Comparison of ENCODE assay signal across 8 cellular contexts in genomic region chr4:174522183-174523002, GRCh38. TPM values are rescaled to one million over a fixed set of nuclear protein-coding genes. Genes with fewer than 3 reads are reported as not detected.
DNase-seq lines count a peak whose midpoint lies in the region; ATAC-seq and TF ChIP-seq lines count a peak whose summit lies in the region.

Gene HPGD (minus strand): TSS chr4:174522488. CDS start chr4:174522451, 37 bp downstream.

- H3K36me3 Mint-ChIP-seq in T-cell: no peaks in the 10 kb centered on the region
- no peaks in the 10 kb centered on the region for H3K36me3 Mint-ChIP-seq in activated naive CD8-positive, alpha-beta T cell treated with anti-CD3 and anti-CD28 coated beads, Interleukin-2, amount 50 U/mL, for 24 hours (ENCODE audit: low read depth)

- peak within 1 kb of the TSS; percentile 57 for H3K4me3 ChIP-seq in hepatocyte
- H3K4me3 ChIP-seq in skeletal muscle cell (ENCODE audit: low read depth, low read length): peak within 1 kb of the TSS; percentile 59

- peaks cover 8% of the 10 kb centered on the region for H3K4me1 ChIP-seq in hepatocyte (ENCODE audit: insufficient read depth)

- H3K27ac ChIP-seq in hepatocyte: peak within 1 kb of the TSS; percentile 65

- peaks cover 5 to 32% of the 10 kb centered on the region in 2 donors for H3K27me3 Mint-ChIP-seq in T-cell
- peaks cover 36% of the 10 kb centered on the region for H3K27me3 Mint-ChIP-seq in activated naive CD8-positive, alpha-beta T cell treated with anti-CD3 and anti-CD28 coated beads, Interleukin-2, amount 50 U/mL, for 24 hours

- peaks cover 6% of the 10 kb centered on the region for H3K79me2 ChIP-seq in hepatocyte

- CTCF ChIA-PET in T-cell (lab: Charles Lee): interaction anchor here (0.6 to 1.2 kb wide), 2 partner anchors 25 to 239 kb away, joined by 3 to 4 read pairs; partner anchors contain the start of gene CEP44 (in 1 of the 2)

- H3K36me3 ChIP-seq in hepatocyte (replicated peaks; ENCODE audit: insufficient read depth, low read depth): no peaks in the 10 kb centered on the region

- H3K9me2 ChIP-seq in hepatocyte (replicated peaks; ENCODE audit: insufficient read depth): no peaks in the 10 kb centered on the region

- no peaks in the 10 kb centered on the region for H4K20me1 ChIP-seq in hepatocyte (ENCODE audit: insufficient read depth, poor library complexity, severe bottlenecking)

- H3K9me3 ChIP-seq in hepatocyte (ENCODE audit: low read depth): no peaks in the 10 kb centered on the region

- peaks cover 30 to 43% (median 33%) of the 10 kb centered on the region in 3 donors for H3K4me1 Mint-ChIP-seq in T-cell
- peaks cover 20% of the 10 kb centered on the region for H3K4me1 Mint-ChIP-seq in activated naive CD8-positive, alpha-beta T cell treated with anti-CD3 and anti-CD28 coated beads, Interleukin-2, amount 50 U/mL, for 24 hours

- peak; percentile 5 for DNase-seq in Ammon's horn (ENCODE audit: low spot score)
- DNase-seq in T-cell: peak; percentile 36 to 85 (median 63)
- DNase-seq in activated naive CD8-positive, alpha-beta T cell treated with anti-CD3 and anti-CD28 coated beads, Interleukin-2, amount 50 U/mL, for 24 hours: peak; percentile 63
- DNase-seq in hepatocyte (ENCODE audit: low spot score): peak; percentile 86
- no peak for DNase-seq in skeletal muscle cell (ENCODE audit: low read depth)
- no peak for DNase-seq in pons (ENCODE audit: low spot score)

- peak within 1 kb of the TSS; percentile 73 to 75 for H3K27ac Mint-ChIP-seq in T-cell
- no peak within 1 kb of the TSS for H3K27ac Mint-ChIP-seq in activated naive CD8-positive, alpha-beta T cell treated with anti-CD3 and anti-CD28 coated beads, Interleukin-2, amount 50 U/mL, for 24 hours

- POLR2A ChIA-PET in T-cell (lab: Charles Lee): interaction anchor here in 1 of 2 donors (0.7 kb wide), 2 partner anchors 49 to 240 kb away, joined by 3 read pairs; no protein-coding TSS in a partner anchor

- peak within 1 kb of the TSS; percentile 81 to 88 (median 83) for H3K4me3 Mint-ChIP-seq in T-cell
- H3K4me3 Mint-ChIP-seq in activated naive CD8-positive, alpha-beta T cell treated with anti-CD3 and anti-CD28 coated beads, Interleukin-2, amount 50 U/mL, for 24 hours: peak within 1 kb of the TSS; percentile 81

- H3K9me3 Mint-ChIP-seq in T-cell: no peaks in the 10 kb centered on the region
- no peaks in the 10 kb centered on the region for H3K9me3 Mint-ChIP-seq in activated naive CD8-positive, alpha-beta T cell treated with anti-CD3 and anti-CD28 coated beads, Interleukin-2, amount 50 U/mL, for 24 hours

- ATAC-seq in GM19397 (IDR thresholded peaks at IDR 0.05; ENCODE audit: unreplicated experiment) (peak; percentile 72), HG03521 (IDR thresholded peaks at IDR 0.05; ENCODE audit: unreplicated experiment) (peak; percentile 80), T-cell (replicated peaks in 1 of 4) (peak; percentile 86 to 95 (median 91))
- peak; percentile 86 for ATAC-seq in activated naive CD8-positive, alpha-beta T cell treated with anti-CD3 and anti-CD28 coated beads, Interleukin-2, amount 50 U/mL, for 24 hours

- H3K4me2 ChIP-seq in hepatocyte: peak within 1 kb of the TSS; percentile 84

- WGBS in hepatocyte (ENCODE audit: low lambda C conversion rate, missing lambda C conversion rate): under 1% methylated on average over 51 of the region's 60 CpGs

- H2AFZ ChIP-seq in hepatocyte: peak within 1 kb of the TSS; percentile 71

- H3K27me3 ChIP-seq in hepatocyte: no peaks in the 10 kb centered on the region

- TF ChIP-seq CTCF in hepatocyte (IDR thresholded peaks at IDR 0.05; ENCODE audit: poor library complexity): no peak

RNA-seq across cellular contexts. Expression of gene HPGD, which starts in this region (rescaled TPM):
- total RNA-seq in T-cell (10 to 100 TPM in 1 of 5 donors, 1 to 10 TPM in 4; 3.5 to 14.6 (median 7.8) TPM), hepatocyte (129 and 150 TPM in 2 replicates)
- polyA plus RNA-seq in hepatocyte: 57.4 and 76.9 TPM in 2 replicates

Comparison
In these comparisons a context has a peak if more than half of its experiments do, and no peak if none do; other contexts are left out.
1. DNase-seq: peak in Ammon's horn (single experiment), T-cell (34 of 34), activated naive CD8-positive, alpha-beta T cell treated with anti-CD3 and anti-CD28 coated beads, Interleukin-2, amount 50 U/mL, for 24 hours (single experiment) and hepatocyte (single experiment); none in skeletal muscle cell (single experiment) and pons (single experiment).
2. Peak in every context shown above with its lines, with median percentiles within 50 percentile points of each other: ATAC-seq.